Comparison of ENCODE assay signal across 8 cellular contexts in the genomic region with DNA sequence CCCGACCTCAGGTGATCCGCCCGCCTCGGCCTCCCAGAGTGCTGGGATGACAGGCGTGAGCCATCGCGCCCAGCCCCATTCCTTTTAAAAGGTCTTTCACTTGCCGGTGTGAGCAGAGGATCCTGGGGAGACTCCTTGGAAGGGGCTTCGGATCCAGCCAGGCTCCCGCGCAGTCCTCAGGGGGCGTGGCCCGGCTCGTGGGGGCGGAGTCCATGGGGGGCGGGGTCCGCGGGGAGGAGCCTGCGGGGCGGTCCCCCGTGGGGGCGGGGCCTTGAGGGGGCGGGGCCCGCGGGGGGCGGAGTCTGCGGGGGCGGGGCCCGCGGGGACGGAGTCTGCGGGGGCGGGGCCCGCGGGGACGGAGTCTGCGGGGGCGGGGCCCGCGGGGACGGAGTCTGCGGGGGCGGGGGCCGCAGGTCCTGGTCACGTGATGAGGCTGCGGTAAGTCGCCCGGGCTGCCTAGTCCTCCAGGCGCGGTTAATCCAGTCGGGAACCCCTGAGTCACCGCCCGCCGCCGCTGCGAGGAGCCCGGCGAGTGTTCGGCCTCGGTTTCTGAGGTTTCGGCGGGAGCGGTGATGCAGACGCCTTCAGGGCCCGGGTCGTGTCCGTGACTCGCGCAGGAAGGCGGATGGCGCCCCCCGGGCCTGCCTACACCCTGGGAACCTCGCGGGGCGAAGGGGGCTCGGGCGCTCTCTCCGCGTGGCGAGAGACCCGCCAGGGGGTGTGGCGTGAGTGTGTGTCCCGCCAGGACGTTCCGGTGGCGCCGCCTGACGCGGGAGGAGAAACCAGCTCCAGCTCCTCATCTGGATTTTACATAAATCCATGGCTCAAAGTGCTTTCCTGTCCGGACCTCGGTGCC. TPM values are rescaled to one million over a fixed set of nuclear protein-coding genes. Genes with fewer than 3 reads are reported as not detected.
DNase-seq lines count a peak whose midpoint lies in the region; ATAC-seq and TF ChIP-seq lines count a peak whose summit lies in the region.

No MANE protein-coding gene starts in this region.

- POLR2A ChIA-PET in activated CD8-positive, alpha-beta T cell treated with anti-CD3 and anti-CD28 coated beads for 36 hours (lab: Charles Lee): interaction anchor here (0.6 to 2.9 kb wide), 2 partner anchors 25 to 51 kb away, joined by 3 to 12 read pairs; no protein-coding TSS in a partner anchor

- no peak overlapping the region for H3K4me3 Mint-ChIP-seq in activated CD8-positive, alpha-beta T cell treated with anti-CD3 and anti-CD28 coated beads for 36 hours

- no peak for TF ChIP-seq EP300 in stomach (IDR thresholded peaks at IDR 0.05)

- DNase-seq in AG09309 (ENCODE audit: low read depth): no peak
- peak; percentile 59 for DNase-seq in activated CD8-positive, alpha-beta T cell treated with anti-CD3 and anti-CD28 coated beads for 36 hours
- peak; percentile 71 for DNase-seq in epidermal melanocyte (ENCODE audit: insufficient read length, low spot score)
- peak; percentile 49 for DNase-seq in mucosa of gallbladder (ENCODE audit: low spot score)
- DNase-seq in stomach: peak; percentile 68
- DNase-seq in SIG-M5 (lab: John Stamatoyannopoulos, UW): no peak

- no peaks in the 10 kb centered on the region for H3K36me3 ChIP-seq in HUES6 (ENCODE audit: control insufficient read depth, insufficient read depth, low read length)
- no peaks in the 10 kb centered on the region for H3K36me3 ChIP-seq in stomach

- H3K36me3 Mint-ChIP-seq in activated CD8-positive, alpha-beta T cell treated with anti-CD3 and anti-CD28 coated beads for 36 hours (ENCODE audit: low read depth): no peaks in the 10 kb centered on the region

- no peak overlapping the region for H3K27ac Mint-ChIP-seq in activated CD8-positive, alpha-beta T cell treated with anti-CD3 and anti-CD28 coated beads for 36 hours

- CTCF ChIA-PET in activated CD8-positive, alpha-beta T cell treated with anti-CD3 and anti-CD28 coated beads for 36 hours (lab: Charles Lee): interaction anchor here (0.9 to 1.4 kb wide), 2 partner anchors 16 to 81 kb away, joined by 4 to 5 read pairs; no protein-coding TSS in a partner anchor

- H3K27me3 ChIP-seq in HUES6 (ENCODE audit: control insufficient read depth, insufficient read depth, low read length) (no peaks in the 10 kb centered on the region), stomach (no peaks in the 10 kb centered on the region)

- H3K27ac ChIP-seq in HUES6 (ENCODE audit: low read depth, low read length) (peak overlapping the region; percentile 64; the same call in 1 of the 2 replicates), stomach (peak overlapping the region; percentile 47 to 85 (median 70))

- H3K9me3 ChIP-seq in HUES6 (ENCODE audit: control insufficient read depth, insufficient read depth, low read depth, low read length): no peaks in the 10 kb centered on the region
- H3K9me3 ChIP-seq in stomach: no peaks in the 10 kb centered on the region

- H3K4me1 ChIP-seq in HUES6 (ENCODE audit: control insufficient read depth, insufficient read depth, low read length) (no peaks in the 10 kb centered on the region; the same call in 1 of the 2 replicates), stomach (peaks cover 4 to 31% (median 9%) of the 10 kb centered on the region in 4 donors)

- H3K4me3 ChIP-seq in AG09309 (ENCODE audit: control insufficient read depth, low read depth, low read length): peak overlapping the region; percentile 44
- peak overlapping the region; percentile 74 for H3K4me3 ChIP-seq in HUES6 (ENCODE audit: low read depth, low read length)
- peak overlapping the region; percentile 47 to 62 (median 58) for H3K4me3 ChIP-seq in stomach

- 6 to 14% (median 12%) methylated on average over 34 to 82 of the region's 91 CpGs for WGBS in stomach, 5 donors

- TF ChIP-seq CTCF in AG09309 (IDR thresholded peaks at IDR 0.05; ENCODE audit: control insufficient read depth, insufficient read depth, low read depth, low read length, missing control alignments): no peak
- no peak for TF ChIP-seq CTCF in activated CD8-positive, alpha-beta T cell treated with anti-CD3 and anti-CD28 coated beads for 36 hours (IDR thresholded peaks at IDR 0.05)
- no peak for TF ChIP-seq CTCF in stomach (IDR thresholded peaks at IDR 0.05)

- no peaks in the 10 kb centered on the region for H3K27me3 Mint-ChIP-seq in activated CD8-positive, alpha-beta T cell treated with anti-CD3 and anti-CD28 coated beads for 36 hours

- no peak for TF ChIP-seq POLR2A in stomach (IDR thresholded peaks at IDR 0.05)

- no peaks in the 10 kb centered on the region for H3K9me3 Mint-ChIP-seq in activated CD8-positive, alpha-beta T cell treated with anti-CD3 and anti-CD28 coated beads for 36 hours

- H3K4me1 Mint-ChIP-seq in activated CD8-positive, alpha-beta T cell treated with anti-CD3 and anti-CD28 coated beads for 36 hours (ENCODE audit: low read depth): peaks cover 33% of the 10 kb centered on the region

- intact Hi-C loops in activated CD8-positive, alpha-beta T cell treated with anti-CD3 and anti-CD28 coated beads for 36 hours (cut with micrococcal nuclease): no loop called here
- intact Hi-C loops in stomach (cut with DNase I; ENCODE audit: low total_unique reads): no loop called here

- ATAC-seq in activated CD8-positive, alpha-beta T cell treated with anti-CD3 and anti-CD28 coated beads for 36 hours: peak; percentile 45
- ATAC-seq in GM21367 (IDR thresholded peaks at IDR 0.05; ENCODE audit: unreplicated experiment): no peak

- peak overlapping the region; percentile 81 for H3K9ac ChIP-seq in HUES6 (ENCODE audit: low read length)

RNA-seq across cellular contexts. Expression of gene ABR, which starts 23.6 kb away (rescaled TPM):
- total RNA-seq in activated CD8-positive, alpha-beta T cell treated with anti-CD3 and anti-CD28 coated beads for 36 hours: 10 to 100 TPM; 44.4 to 46.6 TPM
- 279 TPM for total RNA-seq in mucosa of gallbladder
- 1,000 to 10,000 TPM in 1 of 5 donors, 100 to 1,000 TPM in 2, 10 to 100 TPM in 2; 65.5 to 1,523 (median 142) TPM for total RNA-seq in stomach
- polyA plus RNA-seq in stomach: 10 to 100 TPM; 28.3 to 41.2 (median 40.0) TPM

Comparison
In these comparisons a context has a peak if more than half of its experiments do, and no peak if none do; other contexts are left out.
1. DNase-seq: peak in activated CD8-positive, alpha-beta T cell treated with anti-CD3 and anti-CD28 coated beads for 36 hours (single experiment), epidermal melanocyte (single experiment), mucosa of gallbladder (single experiment) and stomach (single experiment); none in AG09309 (single experiment) and SIG-M5 (single experiment).
2. Peak in every context shown above with its lines, with median percentiles within 50 percentile points of each other: H3K4me3 ChIP-seq.